Comparison of ENCODE assay signal across 9 cellular contexts in the genomic region with DNA sequence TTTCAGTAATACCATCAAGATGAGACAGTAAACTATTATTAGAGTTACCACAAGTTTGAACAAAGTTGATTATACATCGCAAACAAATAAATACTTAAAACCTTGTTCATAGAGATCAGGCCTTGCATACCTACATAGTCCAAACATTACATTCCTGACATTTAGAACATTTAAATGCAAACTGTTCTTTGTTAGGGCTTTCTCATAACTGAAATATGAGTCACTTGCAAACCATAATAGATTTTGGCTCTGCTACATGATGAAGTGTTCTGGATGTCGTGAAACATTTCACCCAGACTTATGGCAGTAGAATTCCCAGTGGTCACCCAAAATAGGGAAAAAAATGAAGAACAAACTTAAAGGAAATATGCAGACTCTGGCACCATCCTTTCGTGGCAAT.
DNase-seq lines count a peak whose midpoint lies in the region; ATAC-seq and TF ChIP-seq lines count a peak whose summit lies in the region.
"Had no signal": no experiment of that assay in that cellular context is flagged by ENCODE, and none has a peak within 500 bp of the region (broad histone marks: within the 10 kb centered on the region; RNA-seq: fewer than 3 reads in every experiment).

No MANE protein-coding gene starts in this region.

- DNase-seq in Daoy (ENCODE audit: low read depth) = peak; percentile 49
- DNase-seq in WTC11 (ENCODE audit: low spot score) = no peak
- DNase-seq in glomerular visceral epithelial cell (ENCODE audit: extremely low spot score) = peak; percentile 62
- no peak for DNase-seq in sciatic nerve (ENCODE audit: low spot score)
- DNase-seq in pons (ENCODE audit: low spot score) = no peak
- no peak for DNase-seq in stimulated activated naive CD8-positive, alpha-beta T cell treated with anti-CD3 and anti-CD28 coated beads, Interleukin-15, amount 100 ng/mL, for 72 hours
- DNase-seq: activated CD4-positive, alpha-beta T cell treated with anti-CD3 and anti-CD28 coated beads, Interleukin-2, amount 50 U/mL, for 48 hours had no signal

- TF ChIP-seq CTCF in WTC11 (IDR thresholded peaks at IDR 0.05) = no peak

- H3K27ac Mint-ChIP-seq in WTC11 = 0 out of 2 replicates have a peak overlapping the region, but pooled peaks have one; percentile 37
- H3K27ac Mint-ChIP-seq in stimulated activated naive CD8-positive, alpha-beta T cell treated with anti-CD3 and anti-CD28 coated beads, Interleukin-15, amount 100 ng/mL, for 72 hours = no peak overlapping the region

- no peaks in the 10 kb centered on the region for H3K27me3 Mint-ChIP-seq in WTC11 (ENCODE audit: low read depth)
- no peaks in the 10 kb centered on the region for H3K27me3 Mint-ChIP-seq in stimulated activated naive CD8-positive, alpha-beta T cell treated with anti-CD3 and anti-CD28 coated beads, Interleukin-15, amount 100 ng/mL, for 72 hours

- H3K4me1 Mint-ChIP-seq in WTC11 = peaks cover 20% of the 10 kb centered on the region
- no peaks in the 10 kb centered on the region for H3K4me1 Mint-ChIP-seq in stimulated activated naive CD8-positive, alpha-beta T cell treated with anti-CD3 and anti-CD28 coated beads, Interleukin-15, amount 100 ng/mL, for 72 hours

- H3K36me3 Mint-ChIP-seq in WTC11 = peaks cover 7% of the 10 kb centered on the region

- no peak overlapping the region for H3K4me3 Mint-ChIP-seq in WTC11
- no peak overlapping the region for H3K4me3 Mint-ChIP-seq in stimulated activated naive CD8-positive, alpha-beta T cell treated with anti-CD3 and anti-CD28 coated beads, Interleukin-15, amount 100 ng/mL, for 72 hours

- ATAC-seq in WTC11 (no peak), sciatic nerve (peak; percentile 55), HG03280 (IDR thresholded peaks at IDR 0.05; ENCODE audit: unreplicated experiment) (no peak), GM19328 (IDR thresholded peaks at IDR 0.05; ENCODE audit: unreplicated experiment) (no peak)
- ATAC-seq in stimulated activated naive CD8-positive, alpha-beta T cell treated with anti-CD3 and anti-CD28 coated beads, Interleukin-15, amount 100 ng/mL, for 72 hours = no peak

- CTCF ChIA-PET in WTC11 (lab: Charles Lee) = no interaction called here

- intact Hi-C loops in sciatic nerve (cut with DNase I) = no loop called here

- POLR2A ChIA-PET in WTC11 (lab: Charles Lee) = no interaction called here

- H3K9me3 Mint-ChIP-seq in WTC11 = peaks cover 9% of the 10 kb centered on the region
- H3K9me3 Mint-ChIP-seq in stimulated activated naive CD8-positive, alpha-beta T cell treated with anti-CD3 and anti-CD28 coated beads, Interleukin-15, amount 100 ng/mL, for 72 hours = no peaks in the 10 kb centered on the region

TF ChIP-seq in WTC11, 78 proteins besides CTCF, POLR2A, EP300 and RAD21:
- TF ChIP-seq ZNF671 (CRISPR knock-in tag; IDR thresholded peaks at IDR 0.05) = no peak
- TF ChIP-seq, protein P1, sequence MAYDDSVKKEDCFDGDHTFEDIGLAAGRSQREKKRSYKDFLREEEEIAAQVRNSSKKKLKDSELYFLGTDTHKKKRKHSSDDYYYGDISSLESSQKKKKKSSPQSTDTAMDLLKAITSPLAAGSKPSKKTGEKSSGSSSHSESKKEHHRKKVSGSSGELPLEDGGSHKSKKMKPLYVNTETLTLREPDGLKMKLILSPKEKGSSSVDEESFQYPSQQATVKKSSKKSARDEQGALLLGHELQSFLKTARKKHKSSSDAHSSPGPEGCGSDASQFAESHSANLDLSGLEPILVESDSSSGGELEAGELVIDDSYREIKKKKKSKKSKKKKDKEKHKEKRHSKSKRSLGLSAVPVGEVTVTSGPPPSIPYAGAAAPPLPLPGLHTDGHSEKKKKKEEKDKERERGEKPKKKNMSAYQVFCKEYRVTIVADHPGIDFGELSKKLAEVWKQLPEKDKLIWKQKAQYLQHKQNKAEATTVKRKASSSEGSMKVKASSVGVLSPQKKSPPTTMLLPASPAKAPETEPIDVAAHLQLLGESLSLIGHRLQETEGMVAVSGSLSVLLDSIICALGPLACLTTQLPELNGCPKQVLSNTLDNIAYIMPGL (CRISPR knock-in tag; IDR thresholded peaks at IDR 0.05) = no peak
- TF ChIP-seq RORB (CRISPR knock-in tag; IDR thresholded peaks at IDR 0.05) = no peak
- TF ChIP-seq, protein P2, sequence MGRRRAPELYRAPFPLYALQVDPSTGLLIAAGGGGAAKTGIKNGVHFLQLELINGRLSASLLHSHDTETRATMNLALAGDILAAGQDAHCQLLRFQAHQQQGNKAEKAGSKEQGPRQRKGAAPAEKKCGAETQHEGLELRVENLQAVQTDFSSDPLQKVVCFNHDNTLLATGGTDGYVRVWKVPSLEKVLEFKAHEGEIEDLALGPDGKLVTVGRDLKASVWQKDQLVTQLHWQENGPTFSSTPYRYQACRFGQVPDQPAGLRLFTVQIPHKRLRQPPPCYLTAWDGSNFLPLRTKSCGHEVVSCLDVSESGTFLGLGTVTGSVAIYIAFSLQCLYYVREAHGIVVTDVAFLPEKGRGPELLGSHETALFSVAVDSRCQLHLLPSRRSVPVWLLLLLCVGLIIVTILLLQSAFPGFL (CRISPR knock-in tag; IDR thresholded peaks at IDR 0.05; ENCODE audit: borderline replicate concordance) = no peak
- TF ChIP-seq SOX15 (CRISPR knock-in tag; IDR thresholded peaks at IDR 0.05) = no peak
- TF ChIP-seq ELF4 (CRISPR knock-in tag; IDR thresholded peaks at IDR 0.05; ENCODE audit: low read depth) = no peak
- TF ChIP-seq ZNF219 (CRISPR knock-in tag; IDR thresholded peaks at IDR 0.05; ENCODE audit: borderline replicate concordance) = no peak
- TF ChIP-seq EMX1 (CRISPR knock-in tag; IDR thresholded peaks at IDR 0.05) = no peak
- TF ChIP-seq, protein P3, sequence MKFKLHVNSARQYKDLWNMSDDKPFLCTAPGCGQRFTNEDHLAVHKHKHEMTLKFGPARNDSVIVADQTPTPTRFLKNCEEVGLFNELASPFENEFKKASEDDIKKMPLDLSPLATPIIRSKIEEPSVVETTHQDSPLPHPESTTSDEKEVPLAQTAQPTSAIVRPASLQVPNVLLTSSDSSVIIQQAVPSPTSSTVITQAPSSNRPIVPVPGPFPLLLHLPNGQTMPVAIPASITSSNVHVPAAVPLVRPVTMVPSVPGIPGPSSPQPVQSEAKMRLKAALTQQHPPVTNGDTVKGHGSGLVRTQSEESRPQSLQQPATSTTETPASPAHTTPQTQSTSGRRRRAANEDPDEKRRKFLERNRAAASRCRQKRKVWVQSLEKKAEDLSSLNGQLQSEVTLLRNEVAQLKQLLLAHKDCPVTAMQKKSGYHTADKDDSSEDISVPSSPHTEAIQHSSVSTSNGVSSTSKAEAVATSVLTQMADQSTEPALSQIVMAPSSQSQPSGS (CRISPR knock-in tag; IDR thresholded peaks at IDR 0.05; ENCODE audit: borderline replicate concordance, low read depth) = no peak
- no peak for TF ChIP-seq ZNF232 (CRISPR knock-in tag; IDR thresholded peaks at IDR 0.05)
- TF ChIP-seq, protein P4, sequence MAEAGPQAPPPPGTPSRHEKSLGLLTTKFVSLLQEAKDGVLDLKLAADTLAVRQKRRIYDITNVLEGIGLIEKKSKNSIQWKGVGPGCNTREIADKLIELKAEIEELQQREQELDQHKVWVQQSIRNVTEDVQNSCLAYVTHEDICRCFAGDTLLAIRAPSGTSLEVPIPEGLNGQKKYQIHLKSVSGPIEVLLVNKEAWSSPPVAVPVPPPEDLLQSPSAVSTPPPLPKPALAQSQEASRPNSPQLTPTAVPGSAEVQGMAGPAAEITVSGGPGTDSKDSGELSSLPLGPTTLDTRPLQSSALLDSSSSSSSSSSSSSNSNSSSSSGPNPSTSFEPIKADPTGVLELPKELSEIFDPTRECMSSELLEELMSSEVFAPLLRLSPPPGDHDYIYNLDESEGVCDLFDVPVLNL (CRISPR knock-in tag; IDR thresholded peaks at IDR 0.05; ENCODE audit: borderline replicate concordance, low read depth) = no peak
- TF ChIP-seq, protein P5, sequence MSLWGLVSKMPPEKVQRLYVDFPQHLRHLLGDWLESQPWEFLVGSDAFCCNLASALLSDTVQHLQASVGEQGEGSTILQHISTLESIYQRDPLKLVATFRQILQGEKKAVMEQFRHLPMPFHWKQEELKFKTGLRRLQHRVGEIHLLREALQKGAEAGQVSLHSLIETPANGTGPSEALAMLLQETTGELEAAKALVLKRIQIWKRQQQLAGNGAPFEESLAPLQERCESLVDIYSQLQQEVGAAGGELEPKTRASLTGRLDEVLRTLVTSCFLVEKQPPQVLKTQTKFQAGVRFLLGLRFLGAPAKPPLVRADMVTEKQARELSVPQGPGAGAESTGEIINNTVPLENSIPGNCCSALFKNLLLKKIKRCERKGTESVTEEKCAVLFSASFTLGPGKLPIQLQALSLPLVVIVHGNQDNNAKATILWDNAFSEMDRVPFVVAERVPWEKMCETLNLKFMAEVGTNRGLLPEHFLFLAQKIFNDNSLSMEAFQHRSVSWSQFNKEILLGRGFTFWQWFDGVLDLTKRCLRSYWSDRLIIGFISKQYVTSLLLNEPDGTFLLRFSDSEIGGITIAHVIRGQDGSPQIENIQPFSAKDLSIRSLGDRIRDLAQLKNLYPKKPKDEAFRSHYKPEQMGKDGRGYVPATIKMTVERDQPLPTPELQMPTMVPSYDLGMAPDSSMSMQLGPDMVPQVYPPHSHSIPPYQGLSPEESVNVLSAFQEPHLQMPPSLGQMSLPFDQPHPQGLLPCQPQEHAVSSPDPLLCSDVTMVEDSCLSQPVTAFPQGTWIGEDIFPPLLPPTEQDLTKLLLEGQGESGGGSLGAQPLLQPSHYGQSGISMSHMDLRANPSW (CRISPR knock-in tag; conservative IDR thresholded peaks at IDR 0.05; ENCODE audit: low read depth) = no peak
- TF ChIP-seq JUN (CRISPR knock-in tag; IDR thresholded peaks at IDR 0.05) = no peak
- TF ChIP-seq GABPB1 (CRISPR knock-in tag; IDR thresholded peaks at IDR 0.05) = no peak
- TF ChIP-seq, protein P6, sequence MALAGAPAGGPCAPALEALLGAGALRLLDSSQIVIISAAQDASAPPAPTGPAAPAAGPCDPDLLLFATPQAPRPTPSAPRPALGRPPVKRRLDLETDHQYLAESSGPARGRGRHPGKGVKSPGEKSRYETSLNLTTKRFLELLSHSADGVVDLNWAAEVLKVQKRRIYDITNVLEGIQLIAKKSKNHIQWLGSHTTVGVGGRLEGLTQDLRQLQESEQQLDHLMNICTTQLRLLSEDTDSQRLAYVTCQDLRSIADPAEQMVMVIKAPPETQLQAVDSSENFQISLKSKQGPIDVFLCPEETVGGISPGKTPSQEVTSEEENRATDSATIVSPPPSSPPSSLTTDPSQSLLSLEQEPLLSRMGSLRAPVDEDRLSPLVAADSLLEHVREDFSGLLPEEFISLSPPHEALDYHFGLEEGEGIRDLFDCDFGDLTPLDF (CRISPR knock-in tag; IDR thresholded peaks at IDR 0.05) = no peak
- no peak for TF ChIP-seq TEAD4 (CRISPR knock-in tag; IDR thresholded peaks at IDR 0.05)
- TF ChIP-seq IRF2 (CRISPR knock-in tag; IDR thresholded peaks at IDR 0.05; ENCODE audit: borderline replicate concordance, low read depth) = no peak
- TF ChIP-seq SMAD3 (CRISPR knock-in tag; IDR thresholded peaks at IDR 0.05; ENCODE audit: borderline replicate concordance) = no peak
- TF ChIP-seq ZNF423 (CRISPR knock-in tag; IDR thresholded peaks at IDR 0.05) = no peak

Comparison
In these comparisons a context has a peak if more than half of its experiments do, and no peak if none do; other contexts are left out.
1. DNase-seq: peak in Daoy (single experiment) and glomerular visceral epithelial cell (single experiment); none in WTC11 (single experiment), sciatic nerve (single experiment), pons (single experiment) and stimulated activated naive CD8-positive, alpha-beta T cell treated with anti-CD3 and anti-CD28 coated beads, Interleukin-15, amount 100 ng/mL, for 72 hours (0 of 2).